Comparison of ENCODE assay signal across 2 cellular contexts in the genomic region with DNA sequence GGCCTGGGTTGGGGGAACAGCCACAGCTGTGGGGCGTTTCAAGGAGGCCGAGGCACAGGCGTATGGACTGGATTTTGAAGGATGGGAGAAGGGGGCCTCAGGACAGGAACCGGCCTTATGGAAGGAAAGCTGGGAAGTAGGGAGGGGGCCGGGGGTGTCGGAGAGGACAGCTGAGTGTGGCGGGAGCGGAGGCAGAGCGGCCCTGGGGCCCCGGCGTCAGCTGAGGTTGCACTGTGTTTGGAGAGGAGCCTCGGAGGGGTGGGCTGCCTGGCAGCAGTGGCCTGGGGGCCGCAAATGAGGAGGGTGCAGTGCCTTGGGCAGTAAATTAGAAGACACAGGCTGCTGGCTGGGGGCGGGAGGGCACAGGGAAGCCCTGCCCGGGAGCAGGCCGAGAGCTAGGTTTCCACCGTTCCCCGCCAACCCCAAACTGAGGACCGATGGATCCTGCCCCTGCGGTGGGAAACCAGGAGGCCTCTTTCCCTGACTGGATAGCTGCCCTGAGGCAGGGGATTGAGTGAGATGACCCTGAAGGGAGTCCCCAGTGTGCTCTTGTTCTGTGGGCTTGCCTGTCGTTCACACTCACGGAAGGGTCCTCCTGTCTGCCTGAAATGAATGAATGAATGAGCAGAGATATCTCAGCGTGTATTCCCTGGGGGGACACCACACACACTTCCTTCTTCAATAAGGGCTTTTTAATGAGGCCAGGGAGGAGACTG.
TF ChIP-seq lines count a peak whose summit lies in the region.

No MANE protein-coding gene starts in this region.

TF ChIP-seq in HepG2, 621 proteins besides CTCF, POLR2A, EP300 and RAD21:
- TF ChIP-seq SNRNP70 (IDR thresholded peaks at IDR 0.05; ENCODE audit: low read depth, low read length) (no peak), HIVEP1 (CRISPR knock-in tag; IDR thresholded peaks at IDR 0.05) (0 out of 2 replicates have a peak, but pooled peaks have one; percentile 1), SUZ12 (IDR thresholded peaks at IDR 0.05; ENCODE audit: low read depth, low read length) (no peak), ZNF644 (CRISPR knock-in tag; IDR thresholded peaks at IDR 0.05; ENCODE audit: low read depth) (no peak), ZNF879 (CRISPR knock-in tag; IDR thresholded peaks at IDR 0.05) (no peak), ZFAT (CRISPR knock-in tag; conservative IDR thresholded peaks at IDR 0.05) (no peak), ZNF672 (CRISPR knock-in tag; IDR thresholded peaks at IDR 0.05) (peak; percentile 97), ONECUT2 (CRISPR knock-in tag; IDR thresholded peaks at IDR 0.05) (no peak), JUND (CRISPR knock-in tag; IDR thresholded peaks at IDR 0.05) (no peak), ZNF775 (CRISPR knock-in tag; IDR thresholded peaks at IDR 0.05; ENCODE audit: borderline replicate concordance) (no peak), FLYWCH1 (CRISPR knock-in tag; IDR thresholded peaks at IDR 0.05) (no peak), MBD4 (IDR thresholded peaks at IDR 0.05; ENCODE audit: borderline replicate concordance, low read length) (no peak)
- TF ChIP-seq, protein P1, sequence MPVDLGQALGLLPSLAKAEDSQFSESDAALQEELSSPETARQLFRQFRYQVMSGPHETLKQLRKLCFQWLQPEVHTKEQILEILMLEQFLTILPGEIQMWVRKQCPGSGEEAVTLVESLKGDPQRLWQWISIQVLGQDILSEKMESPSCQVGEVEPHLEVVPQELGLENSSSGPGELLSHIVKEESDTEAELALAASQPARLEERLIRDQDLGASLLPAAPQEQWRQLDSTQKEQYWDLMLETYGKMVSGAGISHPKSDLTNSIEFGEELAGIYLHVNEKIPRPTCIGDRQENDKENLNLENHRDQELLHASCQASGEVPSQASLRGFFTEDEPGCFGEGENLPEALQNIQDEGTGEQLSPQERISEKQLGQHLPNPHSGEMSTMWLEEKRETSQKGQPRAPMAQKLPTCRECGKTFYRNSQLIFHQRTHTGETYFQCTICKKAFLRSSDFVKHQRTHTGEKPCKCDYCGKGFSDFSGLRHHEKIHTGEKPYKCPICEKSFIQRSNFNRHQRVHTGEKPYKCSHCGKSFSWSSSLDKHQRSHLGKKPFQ (CRISPR knock-in tag; IDR thresholded peaks at IDR 0.05; ENCODE audit: insufficient replicate concordance), result no peak
- TF ChIP-seq, protein P2, sequence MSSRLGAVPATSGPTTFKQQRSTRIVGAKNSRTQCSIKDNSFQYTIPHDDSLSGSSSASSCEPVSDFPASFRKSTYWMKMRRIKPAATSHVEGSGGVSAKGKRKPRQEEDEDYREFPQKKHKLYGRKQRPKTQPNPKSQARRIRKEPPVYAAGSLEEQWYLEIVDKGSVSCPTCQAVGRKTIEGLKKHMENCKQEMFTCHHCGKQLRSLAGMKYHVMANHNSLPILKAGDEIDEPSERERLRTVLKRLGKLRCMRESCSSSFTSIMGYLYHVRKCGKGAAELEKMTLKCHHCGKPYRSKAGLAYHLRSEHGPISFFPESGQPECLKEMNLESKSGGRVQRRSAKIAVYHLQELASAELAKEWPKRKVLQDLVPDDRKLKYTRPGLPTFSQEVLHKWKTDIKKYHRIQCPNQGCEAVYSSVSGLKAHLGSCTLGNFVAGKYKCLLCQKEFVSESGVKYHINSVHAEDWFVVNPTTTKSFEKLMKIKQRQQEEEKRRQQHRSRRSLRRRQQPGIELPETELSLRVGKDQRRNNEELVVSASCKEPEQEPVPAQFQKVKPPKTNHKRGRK (CRISPR knock-in tag; IDR thresholded peaks at IDR 0.05), result 0 out of 2 replicates have a peak, but pooled peaks have one; percentile 52
- TF ChIP-seq, protein P3, sequence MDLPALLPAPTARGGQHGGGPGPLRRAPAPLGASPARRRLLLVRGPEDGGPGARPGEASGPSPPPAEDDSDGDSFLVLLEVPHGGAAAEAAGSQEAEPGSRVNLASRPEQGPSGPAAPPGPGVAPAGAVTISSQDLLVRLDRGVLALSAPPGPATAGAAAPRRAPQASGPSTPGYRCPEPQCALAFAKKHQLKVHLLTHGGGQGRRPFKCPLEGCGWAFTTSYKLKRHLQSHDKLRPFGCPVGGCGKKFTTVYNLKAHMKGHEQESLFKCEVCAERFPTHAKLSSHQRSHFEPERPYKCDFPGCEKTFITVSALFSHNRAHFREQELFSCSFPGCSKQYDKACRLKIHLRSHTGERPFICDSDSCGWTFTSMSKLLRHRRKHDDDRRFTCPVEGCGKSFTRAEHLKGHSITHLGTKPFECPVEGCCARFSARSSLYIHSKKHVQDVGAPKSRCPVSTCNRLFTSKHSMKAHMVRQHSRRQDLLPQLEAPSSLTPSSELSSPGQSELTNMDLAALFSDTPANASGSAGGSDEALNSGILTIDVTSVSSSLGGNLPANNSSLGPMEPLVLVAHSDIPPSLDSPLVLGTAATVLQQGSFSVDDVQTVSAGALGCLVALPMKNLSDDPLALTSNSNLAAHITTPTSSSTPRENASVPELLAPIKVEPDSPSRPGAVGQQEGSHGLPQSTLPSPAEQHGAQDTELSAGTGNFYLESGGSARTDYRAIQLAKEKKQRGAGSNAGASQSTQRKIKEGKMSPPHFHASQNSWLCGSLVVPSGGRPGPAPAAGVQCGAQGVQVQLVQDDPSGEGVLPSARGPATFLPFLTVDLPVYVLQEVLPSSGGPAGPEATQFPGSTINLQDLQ (CRISPR knock-in tag; IDR thresholded peaks at IDR 0.05), result no peak

TF ChIP-seq in WTC11, 78 proteins besides CTCF, POLR2A, EP300 and RAD21:
- TF ChIP-seq, protein P4, sequence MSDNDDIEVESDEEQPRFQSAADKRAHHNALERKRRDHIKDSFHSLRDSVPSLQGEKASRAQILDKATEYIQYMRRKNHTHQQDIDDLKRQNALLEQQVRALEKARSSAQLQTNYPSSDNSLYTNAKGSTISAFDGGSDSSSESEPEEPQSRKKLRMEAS (CRISPR knock-in tag; IDR thresholded peaks at IDR 0.05), result no peak
- TF ChIP-seq NR1H2 (CRISPR knock-in tag; IDR thresholded peaks at IDR 0.05), result no peak
- TF ChIP-seq SOX15 (CRISPR knock-in tag; IDR thresholded peaks at IDR 0.05), result no peak
- TF ChIP-seq ETV6 (CRISPR knock-in tag; IDR thresholded peaks at IDR 0.05), result 0 out of 2 replicates have a peak, but pooled peaks have one; percentile 19
- no peak for TF ChIP-seq HMGA2 (CRISPR knock-in tag; IDR thresholded peaks at IDR 0.05)
- TF ChIP-seq JAZF1 (CRISPR knock-in tag; IDR thresholded peaks at IDR 0.05), result no peak
- TF ChIP-seq, protein P5, sequence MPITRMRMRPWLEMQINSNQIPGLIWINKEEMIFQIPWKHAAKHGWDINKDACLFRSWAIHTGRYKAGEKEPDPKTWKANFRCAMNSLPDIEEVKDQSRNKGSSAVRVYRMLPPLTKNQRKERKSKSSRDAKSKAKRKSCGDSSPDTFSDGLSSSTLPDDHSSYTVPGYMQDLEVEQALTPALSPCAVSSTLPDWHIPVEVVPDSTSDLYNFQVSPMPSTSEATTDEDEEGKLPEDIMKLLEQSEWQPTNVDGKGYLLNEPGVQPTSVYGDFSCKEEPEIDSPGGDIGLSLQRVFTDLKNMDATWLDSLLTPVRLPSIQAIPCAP (CRISPR knock-in tag; IDR thresholded peaks at IDR 0.05), result no peak
